Comparison of ENCODE assay signal across 18 cellular contexts in genomic region chr6:3426817-3427739, GRCh38. TPM values are rescaled to one million over a fixed set of nuclear protein-coding genes. Genes with fewer than 3 reads are reported as not detected.
DNase-seq lines count a peak whose midpoint lies in the region; ATAC-seq and TF ChIP-seq lines count a peak whose summit lies in the region.
"Had no signal": no experiment of that assay in that cellular context is flagged by ENCODE, and none has a peak within 500 bp of the region (broad histone marks: within the 10 kb centered on the region; RNA-seq: fewer than 3 reads in every experiment).

No MANE protein-coding gene starts in this region.

- H3K27ac ChIP-seq in aorta (ENCODE audit: low read depth in 1 of 2, low read length in 2 of 2) (no peak overlapping the region), lower lobe of right lung (no peak overlapping the region)

- H3K9me3 Mint-ChIP-seq in nephron progenitor cell: no peaks in the 10 kb centered on the region

- WGBS in aorta, 2 donors: 61 to 70% methylated on average over 20 of the region's 20 CpGs

- no peak for DNase-seq in adipocyte (ENCODE audit: low read depth)
- no peak for DNase-seq in nephron progenitor cell
- DNase-seq in aorta: no peak
- no peak for DNase-seq in cardiac septum (ENCODE audit: low spot score)
- DNase-seq in lower lobe of right lung: no peak
- no peak for DNase-seq in SK-N-DZ (ENCODE audit: low spot score)
- DNase-seq: central memory CD4-positive, alpha-beta T cell; EL; HCEC 1CT; KG1; NCI-H1092; NCI-H2081; NCI-H524; occipital lobe; T-helper 2 cell had no signal

- no peaks in the 10 kb centered on the region for H3K9me3 ChIP-seq in adipocyte (ENCODE audit: control insufficient read depth, low read length)
- no peaks in the 10 kb centered on the region for H3K9me3 ChIP-seq in aorta (ENCODE audit: control insufficient read depth, low read length)
- H3K9me3 ChIP-seq in lower lobe of right lung: no peaks in the 10 kb centered on the region
- H3K9me3 ChIP-seq: stomach had no signal

- intact Hi-C loops in aorta (cut with DNase I) (no loop called here), cardiac septum (cut with DNase I) (no loop called here), lower lobe of right lung (cut with DNase I) (no loop called here)

- peak overlapping the region; percentile 58 for H3K27ac Mint-ChIP-seq in nephron progenitor cell

- H3K27me3 ChIP-seq in adipocyte (replicated peaks; ENCODE audit: control insufficient read depth, insufficient read depth, low read length) (no peaks in the 10 kb centered on the region), aorta (ENCODE audit: control insufficient read depth in 1 of 2, insufficient read depth in 2 of 2, low read length in 1 of 2) (no peaks in the 10 kb centered on the region), lower lobe of right lung (ENCODE audit: low read depth) (no peaks in the 10 kb centered on the region)
- H3K27me3 ChIP-seq: stomach had no signal

- H3K9ac ChIP-seq in adipocyte (ENCODE audit: low read length): no peak overlapping the region

- peak; percentile 24 for ATAC-seq in esophagus mucosa
- peak; percentile 37 for ATAC-seq in aorta (ENCODE audit: low FRiP score)
- ATAC-seq in lower lobe of right lung: no peak
- ATAC-seq: activated CD4-positive, CD25-positive, alpha-beta regulatory T cell treated with anti-CD3 and anti-CD28 coated beads, Interleukin-2, amount 50 U/mL, for 24 hours had no signal

- H3K27me3 Mint-ChIP-seq in nephron progenitor cell (ENCODE audit: low read depth, poor library complexity): peaks cover 15% of the 10 kb centered on the region

- peaks cover 78% of the 10 kb centered on the region for H3K4me1 Mint-ChIP-seq in nephron progenitor cell

- H3K4me3 ChIP-seq in adipocyte (ENCODE audit: low read length) (peak overlapping the region; percentile 23), aorta (ENCODE audit: low read length in 2 of 2) (no peak overlapping the region), lower lobe of right lung (no peak overlapping the region)
- H3K4me3 ChIP-seq: stomach had no signal

- peaks cover 9% of the 10 kb centered on the region for H3K36me3 ChIP-seq in adipocyte (ENCODE audit: control insufficient read depth, insufficient read depth, low read length, severe bottlenecking)
- no peaks in the 10 kb centered on the region for H3K36me3 ChIP-seq in aorta (ENCODE audit: control insufficient read depth in 1 of 2, insufficient read depth in 2 of 2, low read length in 1 of 2)
- no peaks in the 10 kb centered on the region for H3K36me3 ChIP-seq in lower lobe of right lung

- H3K4me3 Mint-ChIP-seq in nephron progenitor cell: no peak overlapping the region

- H3K36me3 Mint-ChIP-seq in nephron progenitor cell (ENCODE audit: low read depth): peaks cover 4% of the 10 kb centered on the region

- TF ChIP-seq CTCF in nephron progenitor cell (IDR thresholded peaks at IDR 0.05) (no peak), lower lobe of right lung (IDR thresholded peaks at IDR 0.05) (no peak)

- H3K4me1 ChIP-seq in adipocyte (ENCODE audit: control insufficient read depth, insufficient read depth, low read length) (peaks cover 23% of the 10 kb centered on the region), aorta (ENCODE audit: control insufficient read depth in 1 of 2, insufficient read depth in 2 of 2, low read length in 2 of 2) (no peaks in the 10 kb centered on the region), lower lobe of right lung (peaks cover 15% of the 10 kb centered on the region)

RNA-seq across cellular contexts. Expression of gene SLC22A23, which starts 29.8 kb away (rescaled TPM):
- total RNA-seq in esophagus mucosa (36.3 TPM), aorta (1 to 10 TPM; 6.0 to 9.4 TPM), cardiac septum (3.2 TPM), lower lobe of right lung (27.8 TPM)
- 1 to 10 TPM; 1.5 to 2.6 TPM for polyA plus RNA-seq in aorta
- 0.01 TPM in 1 of 2 replicates, not detected in the other for polyA plus RNA-seq in SK-N-DZ (2014; cell fraction: cytosol; rRNA removed)
- not detected in 2 replicates for polyA plus RNA-seq in SK-N-DZ (2014; cell fraction: nucleus; rRNA removed)

Comparison
In these comparisons a context has a peak if more than half of its experiments do, and no peak if none do; other contexts are left out.
1. ATAC-seq: peak in esophagus mucosa (single experiment) and aorta (single experiment); none in lower lobe of right lung (0 of 2).